Comparison of ENCODE assay signal across 9 cellular contexts in genomic region chr4:113979157-113979972, GRCh38. TPM values are rescaled to one million over a fixed set of nuclear protein-coding genes. Genes with fewer than 3 reads are reported as not detected.
DNase-seq lines count a peak whose midpoint lies in the region; ATAC-seq and TF ChIP-seq lines count a peak whose summit lies in the region.
"Had no signal": no experiment of that assay in that cellular context is flagged by ENCODE, and none has a peak within 500 bp of the region (broad histone marks: within the 10 kb centered on the region; RNA-seq: fewer than 3 reads in every experiment).

TSS of gene ARSJ (minus strand) at chr4:113979647. CDS start at chr4:113978834, 813 bp downstream.

- H3K4me3 Mint-ChIP-seq in Calu3 (ENCODE audit: low read depth, unreplicated experiment): peak within 1 kb of the TSS; percentile 76

- BruUV-seq in Calu3 (replicated peaks; lab: Mats Ljungman, UMichigan): no TSS peak

- no peaks in the 10 kb centered on the region for H3K9me3 Mint-ChIP-seq in Calu3 (ENCODE audit: low read depth, unreplicated experiment)

- TF ChIP-seq EP300 in suprapubic skin (IDR thresholded peaks at IDR 0.05): no peak

- H3K27me3 ChIP-seq in mononuclear cell (ENCODE audit: insufficient read depth, low read length) (peaks cover 37% of the 10 kb centered on the region), suprapubic skin (no peaks in the 10 kb centered on the region)

- intact Hi-C loops in Calu3 (cut with micrococcal nuclease; ENCODE audit: unreplicated experiment): loop anchor here (5.0 kb wide), 1 partner anchor 48 kb away; no protein-coding TSS in a partner anchor

- H3K27ac ChIP-seq in suprapubic skin: peak within 1 kb of the TSS; percentile 71
- H3K27ac ChIP-seq: KMS-11 had no signal

- H3K4me1 ChIP-seq in mononuclear cell (ENCODE audit: insufficient read depth, low read length) (peaks cover 6% of the 10 kb centered on the region), suprapubic skin (peaks cover 21% of the 10 kb centered on the region)

- under 1% methylated on average over 55 of the region's 56 CpGs for WGBS in suprapubic skin

- TF ChIP-seq CTCF in Calu3 (IDR thresholded peaks at IDR 0.05; ENCODE audit: unreplicated experiment): no peak
- TF ChIP-seq CTCF in suprapubic skin (IDR thresholded peaks at IDR 0.05): no peak

- H3K9me3 ChIP-seq in mononuclear cell (ENCODE audit: low read depth, low read length): no peaks in the 10 kb centered on the region
- no peaks in the 10 kb centered on the region for H3K9me3 ChIP-seq in suprapubic skin

- DNase-seq in Calu3 (peak; percentile 37), HuH-7 (ENCODE audit: low spot score) (peak; percentile 33), suprapubic skin (ENCODE audit: low spot score in 2 of 2) (peak in 1 of 2 donors; percentile 66), NCI-H2029 treated with DMSO at 0.1 percent for 48 hours (lab: John Stamatoyannopoulos, UW) (no peak)
- peak; percentile 28 for DNase-seq in activated T-cell treated with anti-CD3 and anti-CD28 coated beads, Interleukin-2, amount 50 U/mL, for 1 hour

- H3K4me3 ChIP-seq in mononuclear cell (ENCODE audit: low read length) (peak within 1 kb of the TSS; percentile 18), suprapubic skin (peak within 1 kb of the TSS; percentile 62)

- no peaks in the 10 kb centered on the region for H3K27me3 Mint-ChIP-seq in Calu3 (ENCODE audit: unreplicated experiment)

- H3K27ac Mint-ChIP-seq in Calu3 (ENCODE audit: unreplicated experiment): peak within 1 kb of the TSS; percentile 80

- no peaks in the 10 kb centered on the region for H3K36me3 ChIP-seq in suprapubic skin

- TF ChIP-seq POLR2A in suprapubic skin (IDR thresholded peaks at IDR 0.05): no peak

- peaks cover 15% of the 10 kb centered on the region for H3K4me1 Mint-ChIP-seq in Calu3 (ENCODE audit: low read depth, unreplicated experiment)

- H3K36me3 Mint-ChIP-seq in Calu3 (ENCODE audit: insufficient read depth, unreplicated experiment): peaks cover 36% of the 10 kb centered on the region

- CTCF ChIA-PET in Calu3 (lab: Charles Lee): interaction anchor here (0.8 kb wide), 1 partner anchor 19 kb away, joined by 3 read pairs; no protein-coding TSS in a partner anchor

- peak; percentile 53 for ATAC-seq in esophagus mucosa
- ATAC-seq in GM21390 (IDR thresholded peaks at IDR 0.05; ENCODE audit: unreplicated experiment): no peak

RNA-seq across cellular contexts. Expression of gene ARSJ, which starts in this region (rescaled TPM):
- total RNA-seq in Calu3 (2022) (12.5 and 13.3 TPM in 2 replicates), esophagus mucosa (6.0 TPM), mononuclear cell (0.10 TPM), suprapubic skin (1 to 10 TPM; 1.6 to 3.9 (median 3.2) TPM)
